In the genomic region with DNA sequence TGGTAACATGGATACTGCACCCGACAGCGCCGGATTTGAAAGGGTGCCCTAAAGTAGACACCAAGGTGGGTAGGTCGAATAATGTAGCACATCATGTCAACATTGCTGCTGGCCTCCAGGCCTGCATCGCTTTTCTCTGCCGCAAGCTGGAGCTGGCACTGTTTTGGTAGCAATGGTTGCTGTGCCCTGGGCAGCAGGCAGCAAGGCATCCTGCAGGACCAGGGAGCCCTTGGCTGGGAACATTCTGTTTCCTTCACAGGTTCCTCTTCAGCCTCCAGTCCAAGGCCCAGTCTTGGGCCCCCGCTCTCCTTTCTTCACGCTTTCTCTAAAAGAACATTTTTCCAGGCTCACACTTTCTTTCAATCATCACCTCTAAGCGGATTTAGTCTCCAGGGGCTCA, we compare ENCODE assay signal across 22 cellular contexts.
DNase-seq lines count a peak whose midpoint lies in the region; ATAC-seq lines count a peak whose summit lies in the region.
"Had no signal": no experiment of that assay in that cellular context is flagged by ENCODE, and none has a peak within 500 bp of the region (broad histone marks: within the 10 kb centered on the region; RNA-seq: fewer than 3 reads in every experiment).

No MANE protein-coding gene starts in this region.

- no peak overlapping the region for H2BK120ac ChIP-seq in mesendoderm (ENCODE audit: low read depth, low read length)

- no peaks in the 10 kb centered on the region for H3K79me2 ChIP-seq in mesendoderm (ENCODE audit: control insufficient read depth, insufficient read depth, low read length)

- H2AK5ac ChIP-seq in mesendoderm (ENCODE audit: low read length), result no peak overlapping the region

- no peak overlapping the region for H3K4me3 Mint-ChIP-seq in activated naive CD4-positive, alpha-beta T cell treated with anti-CD3 and anti-CD28 coated beads, Interleukin-2, amount 50 U/mL, for 24 hours
- no peak overlapping the region for H3K4me3 Mint-ChIP-seq in stimulated activated naive B cell treated with anti-CD40 and anti-IgM and Interleukin-4, amounts not matched to agents 10 μg/mL and 1 μg/mL and 100 μg/mL, for 72 hours
- H3K4me3 Mint-ChIP-seq: activated B cell treated with CpG ODN at 0.5 μM for 24 hours; CD4-positive, alpha-beta memory T cell; T-cell had no signal

- no peak overlapping the region for H2BK5ac ChIP-seq in mesendoderm (ENCODE audit: low read length)

- peaks cover 6% of the 10 kb centered on the region for H3K4me1 ChIP-seq in mesendoderm (ENCODE audit: control insufficient read depth, low read depth, low read length)

- ATAC-seq in stimulated activated naive B cell treated with anti-CD40 and anti-IgM and Interleukin-4, amounts not matched to agents 10 μg/mL and 1 μg/mL and 100 μg/mL, for 72 hours (replicated peaks), result no peak
- ATAC-seq in HG02870 (IDR thresholded peaks at IDR 0.05; ENCODE audit: unreplicated experiment), result no peak
- ATAC-seq: gastroesophageal sphincter; lower lobe of right lung; naive thymus-derived CD8-positive, alpha-beta T cell; stimulated activated naive CD8-positive, alpha-beta T cell treated with anti-CD3 and anti-CD28 coated beads, Interleukin-15, Interleukin-2, amounts not matched to agents 100 U/mL and 50 U/mL, for 24 hours; T-cell had no signal

- no peak overlapping the region for H4K5ac ChIP-seq in mesendoderm (ENCODE audit: low read length)

- H3K36me3 Mint-ChIP-seq in activated naive CD4-positive, alpha-beta T cell treated with anti-CD3 and anti-CD28 coated beads, Interleukin-2, amount 50 U/mL, for 24 hours, result peaks cover 1% of the 10 kb centered on the region
- H3K36me3 Mint-ChIP-seq in stimulated activated naive B cell treated with anti-CD40 and anti-IgM and Interleukin-4, amounts not matched to agents 10 μg/mL and 1 μg/mL and 100 μg/mL, for 72 hours, result peaks cover 0 to 10% of the 10 kb centered on the region in 2 donors
- H3K36me3 Mint-ChIP-seq: CD4-positive, alpha-beta memory T cell; naive thymus-derived CD8-positive, alpha-beta T cell; T-cell had no signal

- no peaks in the 10 kb centered on the region for H3K27me3 Mint-ChIP-seq in activated naive CD4-positive, alpha-beta T cell treated with anti-CD3 and anti-CD28 coated beads, Interleukin-2, amount 50 U/mL, for 24 hours
- no peaks in the 10 kb centered on the region for H3K27me3 Mint-ChIP-seq in stimulated activated naive B cell treated with anti-CD40 and anti-IgM and Interleukin-4, amounts not matched to agents 10 μg/mL and 1 μg/mL and 100 μg/mL, for 72 hours
- H3K27me3 Mint-ChIP-seq: activated B cell treated with CpG ODN at 0.5 μM for 24 hours; CD4-positive, alpha-beta memory T cell; naive thymus-derived CD8-positive, alpha-beta T cell; T-cell had no signal

- no peak overlapping the region for H3K23ac ChIP-seq in mesendoderm (ENCODE audit: low read length)

- WGBS in mesendoderm (ENCODE audit: extremely low coverage, insufficient coverage, low lambda C conversion rate), result no CpG with 5 or more reads among the region's 9 CpGs

- H3K27me3 ChIP-seq in mesendoderm (ENCODE audit: insufficient read depth, low read length, poor library complexity), result no peaks in the 10 kb centered on the region
- H3K27me3 ChIP-seq: gastroesophageal sphincter had no signal

- H3K9me3 Mint-ChIP-seq in activated naive CD4-positive, alpha-beta T cell treated with anti-CD3 and anti-CD28 coated beads, Interleukin-2, amount 50 U/mL, for 24 hours, result peaks cover 5% of the 10 kb centered on the region
- peaks cover 3 to 4% of the 10 kb centered on the region in 2 donors for H3K9me3 Mint-ChIP-seq in stimulated activated naive B cell treated with anti-CD40 and anti-IgM and Interleukin-4, amounts not matched to agents 10 μg/mL and 1 μg/mL and 100 μg/mL, for 72 hours
- H3K9me3 Mint-ChIP-seq: activated B cell treated with CpG ODN at 0.5 μM for 24 hours; CD4-positive, alpha-beta memory T cell; naive thymus-derived CD8-positive, alpha-beta T cell; T-cell had no signal

- no peaks in the 10 kb centered on the region for H3K79me1 ChIP-seq in mesendoderm (ENCODE audit: low read length)

- no peak overlapping the region for H3K4me3 ChIP-seq in mesendoderm (ENCODE audit: low read length)
- H3K4me3 ChIP-seq: gastroesophageal sphincter, lower lobe of right lung had no signal

- in situ Hi-C loops in KBM-7 (cut with MboI; ENCODE audit: low pct_unique_long_range_greater_than_20kb, low sequenced_read_pairs), result no loop called here

- H3K4me2 ChIP-seq in mesendoderm (ENCODE audit: low read length), result no peak overlapping the region

- no peak overlapping the region for H3K27ac ChIP-seq in mesendoderm (ENCODE audit: low read depth, low read length)
- H3K27ac ChIP-seq: lower lobe of right lung, RWPE1 had no signal

- H3K9ac ChIP-seq in mesendoderm (ENCODE audit: low read length), result no peak overlapping the region

- H3K56ac ChIP-seq in mesendoderm (ENCODE audit: low read length), result peak overlapping the region; percentile 65

- no peak overlapping the region for H2BK15ac ChIP-seq in mesendoderm (replicated peaks; ENCODE audit: low read depth)

- H3K36me3 ChIP-seq in mesendoderm (ENCODE audit: control insufficient read depth, insufficient read depth, low read length), result no peaks in the 10 kb centered on the region
- H3K36me3 ChIP-seq: gastroesophageal sphincter, lower lobe of right lung had no signal

- DNase-seq in activated naive CD4-positive, alpha-beta T cell (lab: John Stamatoyannopoulos, UW), result no peak
- DNase-seq in cerebellum (ENCODE audit: low spot score) (peak; percentile 76), mesendoderm (no peak), KBM-7 (no peak)
- no peak for DNase-seq in stimulated activated naive B cell treated with anti-CD40 and anti-IgM and Interleukin-4, amounts not matched to agents 10 μg/mL and 1 μg/mL and 100 μg/mL, for 72 hours
- no peak for DNase-seq in activated CD4-positive, CD25-positive, alpha-beta regulatory T cell treated with anti-CD3 and anti-CD28 coated beads, Interleukin-2, amount 50 U/mL, for 72 hours
- DNase-seq: activated B cell treated with CpG ODN at 0.5 μM for 24 hours; activated gamma-delta T cell treated with Interleukin-2 at 50 U/mL for 16 hours; aorta; CD4-positive, alpha-beta memory T cell; DMS79; GOT3; lower lobe of right lung; naive thymus-derived CD8-positive, alpha-beta T cell; NK-92 treated with Interleukin-12 subunit alpha and Interleukin-12 subunit beta, amount 100 ng/mL, for 24 hours; stimulated activated CD4-positive, alpha-beta T cell treated with anti-CD3 and anti-CD28 coated beads, Interleukin-15, amount 100 ng/mL, for 24 hours; stimulated activated naive CD8-positive, alpha-beta T cell treated with anti-CD3 and anti-CD28 coated beads, Interleukin-15, Interleukin-2, amounts not matched to agents 100 U/mL and 50 U/mL, for 24 hours; T-cell had no signal

- peak overlapping the region; percentile 33 for H3K27ac Mint-ChIP-seq in activated naive CD4-positive, alpha-beta T cell treated with anti-CD3 and anti-CD28 coated beads, Interleukin-2, amount 50 U/mL, for 24 hours
- peak overlapping the region; percentile 52 for H3K27ac Mint-ChIP-seq in stimulated activated naive B cell treated with anti-CD40 and anti-IgM and Interleukin-4, amounts not matched to agents 10 μg/mL and 1 μg/mL and 100 μg/mL, for 72 hours
- H3K27ac Mint-ChIP-seq: activated B cell treated with CpG ODN at 0.5 μM for 24 hours; CD4-positive, alpha-beta memory T cell; T-cell had no signal

- no peak overlapping the region for H3K4ac ChIP-seq in mesendoderm (ENCODE audit: low read depth, low read length)

- peaks cover 43% of the 10 kb centered on the region for H3K4me1 Mint-ChIP-seq in activated naive CD4-positive, alpha-beta T cell treated with anti-CD3 and anti-CD28 coated beads, Interleukin-2, amount 50 U/mL, for 24 hours
- H3K4me1 Mint-ChIP-seq in stimulated activated naive B cell treated with anti-CD40 and anti-IgM and Interleukin-4, amounts not matched to agents 10 μg/mL and 1 μg/mL and 100 μg/mL, for 72 hours, result peaks cover 52 to 76% of the 10 kb centered on the region in 2 donors

- peak overlapping the region; percentile 3 for H3K18ac ChIP-seq in mesendoderm (ENCODE audit: low read length)

- no peak overlapping the region for H4K8ac ChIP-seq in mesendoderm (ENCODE audit: low read depth, low read length)
